Comparison of ENCODE assay signal across 11 cellular contexts in the genomic region with DNA sequence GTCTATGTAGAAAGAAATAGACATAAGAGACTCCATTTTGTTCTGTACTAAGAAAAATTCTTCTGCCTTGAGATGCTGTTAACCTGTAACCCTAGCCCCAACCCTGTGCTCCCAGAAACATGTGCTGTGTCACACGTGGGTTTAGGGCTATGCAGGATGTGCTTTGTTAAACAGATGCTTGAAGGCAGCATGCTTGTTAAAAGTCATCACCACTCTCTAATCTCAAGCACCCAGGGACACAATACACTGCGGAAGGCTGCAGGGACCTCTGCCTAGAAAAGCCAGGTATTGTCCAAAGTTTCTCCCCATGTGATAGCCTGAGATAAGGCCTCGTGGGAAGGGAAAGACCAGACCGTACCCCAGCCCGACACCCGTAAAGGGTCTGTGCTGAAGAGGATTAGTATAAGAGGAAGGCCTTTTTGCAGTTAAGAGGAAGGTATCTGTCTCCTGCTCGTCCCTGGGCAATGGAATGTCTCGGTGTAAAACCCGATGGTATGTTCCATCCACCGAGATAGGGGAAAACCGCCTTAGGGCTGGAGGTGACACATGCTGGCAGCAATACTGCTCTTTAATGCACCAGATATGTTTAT. TPM values are rescaled to one million over a fixed set of nuclear protein-coding genes. Genes with fewer than 3 reads are reported as not detected.
"Had no signal": no experiment of that assay in that cellular context is flagged by ENCODE, and none has a peak within 500 bp of the region (broad histone marks: within the 10 kb centered on the region; RNA-seq: fewer than 3 reads in every experiment).

No MANE protein-coding gene starts in this region.

RNA-seq across cellular contexts. Expression of a gene that starts 3.5 kb away (rescaled TPM):
- total RNA-seq: activated CD4-positive, alpha-beta memory T cell treated with anti-CD3 and anti-CD28 coated beads for 36 hours; activated CD4-positive, alpha-beta T cell treated with anti-CD3 and anti-CD28 coated beads, Interleukin-2, amount 10 ng/mL, durations not matched to agents 7 days and 5 days; activated naive CD4-positive, alpha-beta T cell treated with anti-CD3 and anti-CD28 coated beads, Interleukin-2, amount 50 U/mL, for 72 hours; activated T-cell treated with anti-CD3 and anti-CD28 coated beads, Interleukin-2, amount 50 U/mL, for 4 hours; ascending aorta; body of pancreas; bronchial epithelial cell; LHCN-M2; NCI-H460; T-cell had no signal

RNA-seq across cellular contexts. Expression of a gene that starts 22.3 kb away (rescaled TPM):
- total RNA-seq: ascending aorta, LHCN-M2, NCI-H460 had no signal

RNA-seq across cellular contexts. Expression of a gene that starts 37.9 kb away (rescaled TPM):
- total RNA-seq: activated CD4-positive, alpha-beta memory T cell treated with anti-CD3 and anti-CD28 coated beads for 36 hours; activated CD4-positive, alpha-beta T cell treated with anti-CD3 and anti-CD28 coated beads, Interleukin-2, amount 10 ng/mL, durations not matched to agents 7 days and 5 days; ascending aorta; body of pancreas; bronchial epithelial cell; LHCN-M2; NCI-H460; PC-9 had no signal
